ENCODE assay signal across 21 cellular contexts in the genomic region with DNA sequence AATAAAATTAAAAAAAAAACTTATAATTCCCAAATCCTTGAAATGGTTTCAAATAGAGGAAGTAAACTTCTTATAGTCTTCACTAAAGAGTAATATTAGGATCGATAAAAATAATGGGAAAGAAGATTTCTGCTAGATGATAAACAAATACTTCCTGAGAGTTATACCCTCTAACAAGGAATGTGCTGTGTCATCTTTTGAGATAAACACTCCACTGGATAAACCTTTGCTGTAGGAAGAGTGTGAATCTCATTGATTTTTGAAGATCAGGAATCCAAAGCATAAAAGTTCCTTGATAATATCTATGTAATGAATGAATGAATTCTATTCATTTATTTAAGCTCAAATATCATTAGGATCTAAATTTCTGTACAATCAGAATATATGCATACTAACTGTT.
DNase-seq lines count a peak whose midpoint lies in the region; ATAC-seq, FAIRE-seq and TF ChIP-seq lines count a peak whose summit lies in the region.
"Had no signal": no experiment of that assay in that cellular context is flagged by ENCODE, and none has a peak within 500 bp of the region (broad histone marks: within the 10 kb centered on the region; RNA-seq: fewer than 3 reads in every experiment).

No MANE protein-coding gene starts in this region.

- WGBS in neuronal stem cell (ENCODE audit: extremely low coverage in 2 of 2, insufficient read length in 2 of 2, insufficient replicate concordance in 1 of 2), 2 donors = no CpG with 5 or more reads among the region's 1 CpG

- H4K8ac ChIP-seq in neuronal stem cell (ENCODE audit: low read depth, low read length) = no peak overlapping the region

- H3K23ac ChIP-seq in neuronal stem cell (ENCODE audit: low read depth, low read length, poor library complexity) = no peak overlapping the region

- peaks cover 0 to 1% of the 10 kb centered on the region in 2 donors for H3K4me1 ChIP-seq in neuronal stem cell (ENCODE audit: control insufficient read depth in 2 of 2, insufficient read depth in 1 of 2, low read depth in 1 of 2, low read length in 2 of 2)
- H3K4me1 ChIP-seq: BLaER1, Caco-2 had no signal

- no peak overlapping the region for H3K14ac ChIP-seq in neuronal stem cell (ENCODE audit: low read length)

- H3K79me1 ChIP-seq in neuronal stem cell (ENCODE audit: low read depth, low read length) = no peaks in the 10 kb centered on the region

- no peak overlapping the region for H3K4ac ChIP-seq in neuronal stem cell (ENCODE audit: low read length)

- FAIRE-seq in D721Med (lab: Jason Lieb, UNC) (peak; percentile 16), frontal cortex (lab: Jason Lieb, UNC) (peak; percentile 3)
- FAIRE-seq: GM12891, GM18507 had no signal

- H2BK5ac ChIP-seq in neuronal stem cell (ENCODE audit: low read length) = no peak overlapping the region

- no peaks in the 10 kb centered on the region for H3K27me3 ChIP-seq in neuronal stem cell (ENCODE audit: control insufficient read depth in 3 of 3, insufficient read depth in 3 of 3, low read depth in 1 of 3, low read length in 3 of 3)
- H3K27me3 ChIP-seq: BLaER1 had no signal

- H2BK12ac ChIP-seq in neuronal stem cell (ENCODE audit: low read length) = no peak overlapping the region

- no peak overlapping the region for H3K18ac ChIP-seq in neuronal stem cell (ENCODE audit: low read length)

- H3K36me3 ChIP-seq in SK-N-MC (ENCODE audit: insufficient read depth, low read length) (no peaks in the 10 kb centered on the region), neuronal stem cell (replicated peaks in 1 of 2; ENCODE audit: control insufficient read depth in 2 of 2, insufficient read depth in 2 of 2, low read length in 2 of 2) (no peaks in the 10 kb centered on the region)
- H3K36me3 ChIP-seq: BLaER1 had no signal

- no peak overlapping the region for H4K91ac ChIP-seq in neuronal stem cell (ENCODE audit: low read depth, low read length, poor library complexity)

- H2AK5ac ChIP-seq in neuronal stem cell (ENCODE audit: low read depth, low read length) = no peak overlapping the region

- DNase-seq in D721Med (ENCODE audit: insufficient read length, low spot score) (no peak), SK-N-MC (ENCODE audit: low read depth, low spot score) (no peak), frontal cortex (ENCODE audit: low spot score in 2 of 2) (no peak), neuronal stem cell (ENCODE audit: low spot score) (no peak), NCI-H1105 (lab: John Stamatoyannopoulos, UW) (no peak), NCI-H226 (no peak)
- DNase-seq: Caco-2; CD4-positive, CD25-positive, alpha-beta regulatory T cell; CD8-positive, alpha-beta T cell; DMS 273 treated with DMSO at 0.1 percent for 48 hours; DMS53; DMS79 treated with DMSO at 0.1 percent for 48 hours; GF-D8; GOT3; H7; HCEC 1CT had no signal

- no peak overlapping the region for H3K9ac ChIP-seq in SK-N-MC (ENCODE audit: insufficient read length)
- no peak overlapping the region for H3K9ac ChIP-seq in neuronal stem cell (ENCODE audit: low read depth, low read length, poor library complexity)
- H3K9ac ChIP-seq: BLaER1 had no signal

- H3K27ac ChIP-seq in SK-N-MC (peak overlapping the region; percentile 57; the same call in 1 of the 2 replicates), neuronal stem cell (replicated peaks; ENCODE audit: low read length) (no peak overlapping the region)
- H3K27ac ChIP-seq: BLaER1, C4-2B had no signal

- no peak overlapping the region for H3K4me2 ChIP-seq in neuronal stem cell (ENCODE audit: insufficient read depth, low read length, poor library complexity, severe bottlenecking)
- H3K4me2 ChIP-seq: BLaER1 had no signal

- no peak for ATAC-seq in HG03460 (IDR thresholded peaks at IDR 0.05; ENCODE audit: unreplicated experiment)
- ATAC-seq: CD8-positive, alpha-beta T cell had no signal

- H3K9me3 ChIP-seq in SK-N-MC (ENCODE audit: low read depth, low read length) = no peaks in the 10 kb centered on the region
- no peaks in the 10 kb centered on the region for H3K9me3 ChIP-seq in neuronal stem cell (replicated peaks in 1 of 2; ENCODE audit: control insufficient read depth in 2 of 2, insufficient read depth in 1 of 2, low read depth in 1 of 2, low read length in 2 of 2)
- H3K9me3 ChIP-seq: BLaER1, Caco-2 had no signal

- H2AFZ ChIP-seq in neuronal stem cell (ENCODE audit: low read length) = peak overlapping the region; percentile 41

- TF ChIP-seq CTCF in D721Med (IDR thresholded peaks at IDR 0.05; ENCODE audit: insufficient read depth, missing control alignments) = no peak

- H3K4me3 ChIP-seq in SK-N-MC (no peak overlapping the region), neuronal stem cell (ENCODE audit: low read length in 2 of 2) (no peak overlapping the region)
- H3K4me3 ChIP-seq: BLaER1 had no signal

- H2BK15ac ChIP-seq in neuronal stem cell (ENCODE audit: low read length) = no peak overlapping the region

- no peak overlapping the region for H2BK120ac ChIP-seq in neuronal stem cell (ENCODE audit: low read depth, low read length)
